30 cellular contexts compared by ENCODE assay signal in the genomic region with DNA sequence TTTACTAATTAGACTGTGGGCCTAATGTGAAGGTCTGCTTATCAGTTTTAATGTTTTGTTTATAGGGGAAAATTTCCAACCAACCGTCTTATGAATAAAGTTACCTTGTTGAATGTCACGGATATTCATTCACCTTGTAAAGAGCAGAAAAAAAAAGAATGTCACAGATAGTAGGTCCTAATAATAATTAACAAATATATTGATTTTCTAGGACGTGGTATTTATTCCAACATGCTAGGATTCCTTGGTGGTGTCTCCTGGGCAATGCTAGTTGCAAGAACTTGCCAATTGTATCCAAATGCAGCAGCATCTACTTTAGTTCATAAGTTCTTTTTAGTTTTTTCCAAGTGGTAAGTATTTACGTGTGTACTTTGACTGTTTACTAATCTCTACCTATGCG.
"Had no signal": no experiment of that assay in that cellular context is flagged by ENCODE, and none has a peak within 500 bp of the region (broad histone marks: within the 10 kb centered on the region; RNA-seq: fewer than 3 reads in every experiment).

No MANE protein-coding gene starts in this region.

- H3K4me2 ChIP-seq: smooth muscle cell had no signal

- H3K4me1 Mint-ChIP-seq: nephron progenitor cell; neural crest cell; stimulated activated memory B cell treated with anti-CD40 and anti-IgM and Interleukin-4, amounts not matched to agents 10 μg/mL and 1 μg/mL and 100 μg/mL, for 72 hours; stimulated activated naive CD8-positive, alpha-beta T cell treated with anti-CD3 and anti-CD28 coated beads, Interleukin-15, amount 100 ng/mL, for 72 hours had no signal

- H3K9me3 ChIP-seq: neutrophil, pancreas, psoas muscle, spleen, thoracic aorta, thyroid gland, tibial nerve, upper lobe of left lung, vagina had no signal

- H3K4me3 ChIP-seq: pancreas, psoas muscle, skin epidermis, smooth muscle cell, spleen, thoracic aorta, thyroid gland, tibial nerve, upper lobe of left lung, vagina had no signal

- DNase-seq: naive thymus-derived CD4-positive, alpha-beta T cell; nephron progenitor cell; nucleus accumbens; pancreas; psoas muscle; right cardiac atrium; spleen; stimulated activated CD4-positive, alpha-beta T cell treated with anti-CD3 and anti-CD28 coated beads, Interleukin-12 subunit alpha, Interleukin-12 subunit beta, amount 100 ng/mL, for 4 hours; stimulated activated CD4-positive, alpha-beta T cell treated with anti-CD3 and anti-CD28 coated beads, Interleukin-1b, Interleukin-23, amount 100 ng/mL, for 48 hours; stimulated activated CD4-positive, alpha-beta T cell treated with anti-CD3 and anti-CD28 coated beads, Interleukin-4, amount 100 ng/mL, for 1 hour; stimulated activated CD4-positive, alpha-beta T cell treated with anti-CD3 and anti-CD28 coated beads, Interleukin-4, amount 100 ng/mL, for 4 hours; stimulated activated CD8-positive, alpha-beta memory T cell treated with anti-CD3 and anti-CD28 coated beads, Interleukin-4, amount 100 ng/mL, for 48 hours; stimulated activated naive CD4-positive, alpha-beta T cell; stimulated activated naive CD8-positive, alpha-beta T cell treated with anti-CD3 and anti-CD28 coated beads, Interleukin-15, amount 100 ng/mL, for 72 hours; stimulated activated naive CD8-positive, alpha-beta T cell treated with anti-CD3 and anti-CD28 coated beads, Interleukin-15, Interleukin-2, amounts not matched to agents 100 U/mL and 50 U/mL, for 24 hours; substantia nigra; thyroid gland; trophoblast cell; upper lobe of left lung had no signal

- H3K27ac ChIP-seq: neutrophil, pancreas, psoas muscle, thyroid gland, tibial nerve, vagina had no signal

- H3K4me1 ChIP-seq: psoas muscle, spleen, tibial nerve, upper lobe of left lung, vagina had no signal

- H3K27me3 Mint-ChIP-seq: naive thymus-derived CD4-positive, alpha-beta T cell; natural killer cell treated with Interleukin-12 subunit alpha and Interleukin-12 subunit beta and Interleukin-15 and Interleukin-18, amount 100 ng/mL, for 72 hours; stimulated activated memory B cell treated with anti-CD40 and anti-IgM and Interleukin-4, amounts not matched to agents 10 μg/mL and 1 μg/mL and 100 μg/mL, for 72 hours; stimulated activated naive CD8-positive, alpha-beta T cell treated with anti-CD3 and anti-CD28 coated beads, Interleukin-15, amount 100 ng/mL, for 72 hours had no signal

- H3K4me3 Mint-ChIP-seq: naive thymus-derived CD4-positive, alpha-beta T cell; natural killer cell treated with Interleukin-12 subunit alpha and Interleukin-12 subunit beta and Interleukin-15 and Interleukin-18, amount 100 ng/mL, for 72 hours; nephron progenitor cell; neural crest cell; stimulated activated memory B cell treated with anti-CD40 and anti-IgM and Interleukin-4, amounts not matched to agents 10 μg/mL and 1 μg/mL and 100 μg/mL, for 72 hours; stimulated activated naive CD8-positive, alpha-beta T cell treated with anti-CD3 and anti-CD28 coated beads, Interleukin-15, amount 100 ng/mL, for 72 hours had no signal

- ATAC-seq: naive thymus-derived CD4-positive, alpha-beta T cell; natural killer cell treated with Interleukin-12 subunit alpha and Interleukin-12 subunit beta and Interleukin-15 and Interleukin-18, amount 100 ng/mL, for 72 hours; pancreas; psoas muscle; right cardiac atrium; sciatic nerve; stimulated activated memory B cell treated with anti-CD40 and anti-IgM and Interleukin-4, amounts not matched to agents 10 μg/mL and 1 μg/mL and 100 μg/mL, for 72 hours; stimulated activated naive CD8-positive, alpha-beta T cell treated with anti-CD3 and anti-CD28 coated beads, Interleukin-15, amount 100 ng/mL, for 72 hours; stimulated activated naive CD8-positive, alpha-beta T cell treated with anti-CD3 and anti-CD28 coated beads, Interleukin-15, Interleukin-2, amounts not matched to agents 100 U/mL and 50 U/mL, for 24 hours had no signal

- H3K27ac Mint-ChIP-seq: natural killer cell treated with Interleukin-12 subunit alpha and Interleukin-12 subunit beta and Interleukin-15 and Interleukin-18, amount 100 ng/mL, for 72 hours; stimulated activated memory B cell treated with anti-CD40 and anti-IgM and Interleukin-4, amounts not matched to agents 10 μg/mL and 1 μg/mL and 100 μg/mL, for 72 hours had no signal

- H3K27me3 ChIP-seq: neutrophil, pancreas, spleen, thyroid gland, tibial nerve, upper lobe of left lung, vagina had no signal

- H3K9me3 Mint-ChIP-seq: naive thymus-derived CD4-positive, alpha-beta T cell; natural killer cell treated with Interleukin-12 subunit alpha and Interleukin-12 subunit beta and Interleukin-15 and Interleukin-18, amount 100 ng/mL, for 72 hours; nephron progenitor cell; neural crest cell; stimulated activated memory B cell treated with anti-CD40 and anti-IgM and Interleukin-4, amounts not matched to agents 10 μg/mL and 1 μg/mL and 100 μg/mL, for 72 hours; stimulated activated naive CD8-positive, alpha-beta T cell treated with anti-CD3 and anti-CD28 coated beads, Interleukin-15, amount 100 ng/mL, for 72 hours had no signal

- FAIRE-seq: pancreas, urothelium cell line had no signal
